ENCODE assay signal across 1 cellular context in the genomic region with DNA sequence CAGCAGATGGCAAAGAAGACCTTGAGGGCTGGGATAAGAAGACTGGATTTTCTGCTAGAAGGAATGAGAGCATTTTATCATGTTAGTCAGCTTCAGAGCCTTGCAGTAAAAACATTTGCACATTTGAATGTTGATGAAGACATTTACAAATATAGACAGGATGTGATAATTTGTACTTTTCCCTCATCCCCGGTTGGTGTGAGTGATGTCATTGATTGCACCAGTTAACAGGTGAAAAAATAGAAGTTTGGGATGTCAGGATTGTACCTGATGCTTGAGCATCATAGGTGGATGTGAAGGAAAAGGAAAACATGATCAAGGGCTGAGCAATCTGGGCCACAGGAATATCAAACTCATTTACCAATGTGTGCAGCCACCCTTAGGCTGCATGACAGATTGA.
TF ChIP-seq lines count a peak whose summit lies in the region.

No MANE protein-coding gene starts in this region.

TF ChIP-seq in IMR-90, 13 proteins besides CTCF, POLR2A, EP300 and RAD21:
- no peak for TF ChIP-seq FOS (IDR thresholded peaks at IDR 0.05; ENCODE audit: low read depth, low read length)
